In the genomic region with DNA sequence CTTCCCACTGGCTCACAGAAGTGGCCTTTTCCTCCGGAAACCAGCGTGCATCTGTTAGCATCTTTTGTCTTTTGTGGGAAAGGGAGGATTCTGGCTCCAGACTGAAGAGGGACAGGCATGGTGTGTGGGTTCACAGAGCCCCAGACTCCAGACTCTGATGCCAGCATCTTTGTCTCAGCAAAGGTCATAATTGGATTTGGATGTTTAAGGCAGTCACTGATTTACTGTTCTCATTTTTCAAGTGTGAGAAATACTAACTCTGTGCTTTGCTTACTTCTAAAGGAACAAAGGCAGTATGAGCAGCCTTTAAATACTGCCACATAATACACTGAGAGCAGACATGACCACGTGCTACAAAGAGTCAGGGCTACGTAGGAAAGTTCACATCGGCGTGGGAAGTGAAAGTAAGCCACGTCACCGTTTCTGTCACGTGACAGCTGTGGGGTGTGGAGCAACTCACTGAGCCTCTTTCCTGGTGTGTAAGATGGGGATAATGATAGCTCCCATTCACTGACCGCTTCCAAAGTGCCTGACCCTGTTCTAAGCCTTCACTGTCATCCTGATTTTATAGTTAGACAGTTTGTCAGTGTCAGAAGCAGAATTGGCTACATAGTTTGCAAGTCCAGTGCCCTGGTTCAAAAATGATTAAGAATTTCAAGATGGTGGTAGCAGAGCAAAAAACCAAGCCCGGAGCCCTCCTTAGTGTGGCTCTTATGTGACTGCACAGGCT, we compare ENCODE assay signal across 1 cellular context.
A peak's percentile ranks its signal among the peaks of the same experiment; 100 is the strongest.
TF ChIP-seq lines count a peak whose summit lies in the region.

No MANE protein-coding gene starts in this region.

TF ChIP-seq in HepG2, 621 proteins besides CTCF, POLR2A, EP300 and RAD21:
- TF ChIP-seq, protein P1, sequence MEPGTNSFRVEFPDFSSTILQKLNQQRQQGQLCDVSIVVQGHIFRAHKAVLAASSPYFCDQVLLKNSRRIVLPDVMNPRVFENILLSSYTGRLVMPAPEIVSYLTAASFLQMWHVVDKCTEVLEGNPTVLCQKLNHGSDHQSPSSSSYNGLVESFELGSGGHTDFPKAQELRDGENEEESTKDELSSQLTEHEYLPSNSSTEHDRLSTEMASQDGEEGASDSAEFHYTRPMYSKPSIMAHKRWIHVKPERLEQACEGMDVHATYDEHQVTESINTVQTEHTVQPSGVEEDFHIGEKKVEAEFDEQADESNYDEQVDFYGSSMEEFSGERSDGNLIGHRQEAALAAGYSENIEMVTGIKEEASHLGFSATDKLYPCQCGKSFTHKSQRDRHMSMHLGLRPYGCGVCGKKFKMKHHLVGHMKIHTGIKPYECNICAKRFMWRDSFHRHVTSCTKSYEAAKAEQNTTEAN (CRISPR knock-in tag; conservative IDR thresholded peaks at IDR 0.05): no peak
- TF ChIP-seq SP5 (CRISPR knock-in tag; IDR thresholded peaks at IDR 0.05; ENCODE audit: borderline replicate concordance, low read depth): no peak
- TF ChIP-seq, protein P2, sequence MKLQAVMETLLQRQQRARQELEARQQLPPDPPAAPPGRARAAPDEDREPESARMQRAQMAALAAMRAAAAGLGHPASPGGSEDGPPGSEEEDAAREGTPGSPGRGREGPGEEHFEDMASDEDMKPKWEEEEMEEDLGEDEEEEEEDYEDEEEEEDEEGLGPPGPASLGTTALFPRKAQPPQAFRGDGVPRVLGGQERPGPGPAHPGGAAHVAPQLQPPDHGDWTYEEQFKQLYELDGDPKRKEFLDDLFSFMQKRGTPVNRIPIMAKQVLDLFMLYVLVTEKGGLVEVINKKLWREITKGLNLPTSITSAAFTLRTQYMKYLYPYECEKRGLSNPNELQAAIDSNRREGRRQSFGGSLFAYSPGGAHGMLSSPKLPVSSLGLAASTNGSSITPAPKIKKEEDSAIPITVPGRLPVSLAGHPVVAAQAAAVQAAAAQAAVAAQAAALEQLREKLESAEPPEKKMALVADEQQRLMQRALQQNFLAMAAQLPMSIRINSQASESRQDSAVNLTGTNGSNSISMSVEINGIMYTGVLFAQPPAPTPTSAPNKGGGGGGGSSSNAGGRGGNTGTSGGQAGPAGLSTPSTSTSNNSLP (IDR thresholded peaks at IDR 0.05; ENCODE audit: low read depth, low read length): no peak
- no peak for TF ChIP-seq RNF2 (conservative IDR thresholded peaks at IDR 0.05; ENCODE audit: low read depth)
- 0 out of 2 replicates have a peak, but pooled peaks have one; percentile 10 for TF ChIP-seq BHLHE40 (IDR thresholded peaks at IDR 0.05; ENCODE audit: low read length)
- no peak for TF ChIP-seq ZNF446 (CRISPR knock-in tag; IDR thresholded peaks at IDR 0.05)
- TF ChIP-seq, protein P3, sequence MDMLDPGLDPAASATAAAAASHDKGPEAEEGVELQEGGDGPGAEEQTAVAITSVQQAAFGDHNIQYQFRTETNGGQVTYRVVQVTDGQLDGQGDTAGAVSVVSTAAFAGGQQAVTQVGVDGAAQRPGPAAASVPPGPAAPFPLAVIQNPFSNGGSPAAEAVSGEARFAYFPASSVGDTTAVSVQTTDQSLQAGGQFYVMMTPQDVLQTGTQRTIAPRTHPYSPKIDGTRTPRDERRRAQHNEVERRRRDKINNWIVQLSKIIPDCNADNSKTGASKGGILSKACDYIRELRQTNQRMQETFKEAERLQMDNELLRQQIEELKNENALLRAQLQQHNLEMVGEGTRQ (IDR thresholded peaks at IDR 0.05; ENCODE audit: low read depth, low read length): peak; percentile 53; the same call in 1 of the 2 replicates
- TF ChIP-seq, protein P3 (CRISPR knock-in tag; IDR thresholded peaks at IDR 0.05; ENCODE audit: borderline replicate concordance): no peak
- no peak for TF ChIP-seq ZNF331 (CRISPR knock-in tag; IDR thresholded peaks at IDR 0.05)
